In the genomic region with DNA sequence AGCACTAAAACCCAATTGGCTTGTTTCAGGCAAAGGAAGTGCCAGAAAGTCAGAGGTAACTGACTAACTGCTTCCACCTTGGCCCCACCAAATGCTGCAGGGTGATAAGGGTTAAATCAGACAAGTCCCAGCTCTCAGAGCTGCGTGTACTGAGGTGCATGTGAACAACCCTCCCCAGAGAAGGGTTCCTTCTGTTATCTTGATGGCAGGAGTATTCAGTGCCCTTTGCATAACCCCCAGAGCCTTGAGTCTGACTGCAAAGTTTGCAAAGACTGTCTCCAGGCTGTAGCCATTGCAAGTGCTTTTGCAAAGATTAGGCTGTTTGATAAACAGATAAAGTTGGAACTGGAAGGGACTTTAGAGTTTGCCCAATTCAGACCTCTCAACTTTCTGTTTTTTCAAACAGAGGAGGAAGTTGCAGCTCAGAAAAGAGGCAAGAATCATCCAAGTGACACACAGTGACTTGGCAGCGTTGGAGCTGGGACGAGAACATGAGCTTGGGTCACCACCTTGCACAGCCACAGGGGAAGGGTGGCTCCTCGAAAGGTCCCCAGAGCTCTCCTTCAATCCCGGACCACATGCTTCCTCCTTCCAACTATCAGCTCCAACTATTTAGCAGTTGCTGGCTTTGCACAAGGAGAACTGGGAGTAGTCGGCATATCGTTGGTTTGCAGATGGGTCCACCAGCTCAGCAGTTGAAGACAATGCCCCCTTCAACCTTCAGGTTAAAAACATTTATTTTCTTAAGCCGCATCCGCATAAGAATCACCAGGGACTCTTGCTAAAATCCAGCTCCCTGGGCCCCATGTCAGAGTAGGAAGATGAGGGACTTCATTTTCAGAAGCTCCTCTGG, we compare ENCODE assay signal across 12 cellular contexts.
DNase-seq lines count a peak whose midpoint lies in the region; ATAC-seq, FAIRE-seq and TF ChIP-seq lines count a peak whose summit lies in the region.
"Had no signal": no experiment of that assay in that cellular context is flagged by ENCODE, and none has a peak within 500 bp of the region (broad histone marks: within the 10 kb centered on the region; RNA-seq: fewer than 3 reads in every experiment).

No MANE protein-coding gene starts in this region.

- peak overlapping the region in 1 of 2 donors; percentile 6 for H3K9ac ChIP-seq in colonic mucosa (ENCODE audit: low read depth in 2 of 2, low read length in 2 of 2)

- H3K27ac ChIP-seq in left lung = peak overlapping the region in 1 of 2 donors; percentile 7
- no peak overlapping the region for H3K27ac ChIP-seq in colonic mucosa

- ATAC-seq in left lung (peak; percentile 63), GM19324 (IDR thresholded peaks at IDR 0.05; ENCODE audit: low FRiP score, unreplicated experiment) (no peak)
- ATAC-seq: WTC11 had no signal

- H3K4me1 Mint-ChIP-seq in T-helper 2 cell treated with Interferon-gamma antibody and Interleukin-4, amounts not matched to agents 5 μg/mL and 100 μg/mL, for 36 hours (ENCODE audit: low read depth) = peaks cover 11% of the 10 kb centered on the region

- peak; percentile 30 for DNase-seq in stimulated activated CD4-positive, alpha-beta T cell treated with anti-CD3 and anti-CD28 coated beads, Interleukin-1b, Interleukin-23, amount 100 ng/mL, for 48 hours
- no peak for DNase-seq in stimulated activated CD4-positive, alpha-beta T cell treated with anti-CD3 and anti-CD28 coated beads, Interleukin-4, amount 100 ng/mL, for 4 hours
- DNase-seq in T-helper 2 cell treated with Interferon-gamma antibody and Interleukin-4, amounts not matched to agents 5 μg/mL and 100 μg/mL, for 36 hours (ENCODE audit: low spot score) = no peak
- DNase-seq in left lung (no peak), colonic mucosa (no peak), GM12891 (ENCODE audit: insufficient read length, low spot score) (no peak), NCI-H187 treated with DMSO at 0.1 percent for 48 hours (lab: John Stamatoyannopoulos, UW) (no peak)
- DNase-seq: NCI-H1930 had no signal

- H3K27me3 ChIP-seq in left lung = no peaks in the 10 kb centered on the region
- H3K27me3 ChIP-seq in colonic mucosa = no peaks in the 10 kb centered on the region

- H3K27ac Mint-ChIP-seq in T-helper 2 cell treated with Interferon-gamma antibody and Interleukin-4, amounts not matched to agents 5 μg/mL and 100 μg/mL, for 36 hours = peak overlapping the region; percentile 36
- H3K27ac Mint-ChIP-seq: WTC11 had no signal

- H3K4me3 ChIP-seq in left lung (no peak overlapping the region), colonic mucosa (no peak overlapping the region)
- H3K4me3 ChIP-seq: skin epidermis had no signal

- TF ChIP-seq POLR2A in GM12891 (IDR thresholded peaks at IDR 0.05; ENCODE audit: low read depth, low read length) = no peak

- H3K9me3 Mint-ChIP-seq in T-helper 2 cell treated with Interferon-gamma antibody and Interleukin-4, amounts not matched to agents 5 μg/mL and 100 μg/mL, for 36 hours = peaks cover 13% of the 10 kb centered on the region

- TF ChIP-seq CTCF in left lung (IDR thresholded peaks at IDR 0.05) = no peak
- TF ChIP-seq CTCF in colonic mucosa (IDR thresholded peaks at IDR 0.05) = no peak

- H3K36me3 Mint-ChIP-seq in T-helper 2 cell treated with Interferon-gamma antibody and Interleukin-4, amounts not matched to agents 5 μg/mL and 100 μg/mL, for 36 hours (ENCODE audit: low read depth) = no peaks in the 10 kb centered on the region

- H3K36me3 ChIP-seq in left lung (no peaks in the 10 kb centered on the region), colonic mucosa (no peaks in the 10 kb centered on the region)

- H3K4me3 Mint-ChIP-seq in T-helper 2 cell treated with Interferon-gamma antibody and Interleukin-4, amounts not matched to agents 5 μg/mL and 100 μg/mL, for 36 hours = peak overlapping the region; percentile 12
- H3K4me3 Mint-ChIP-seq: WTC11 had no signal

- H3K4me1 ChIP-seq in left lung (peaks cover 8 to 17% of the 10 kb centered on the region in 2 donors), colonic mucosa (no peaks in the 10 kb centered on the region)

- H3K27me3 Mint-ChIP-seq in T-helper 2 cell treated with Interferon-gamma antibody and Interleukin-4, amounts not matched to agents 5 μg/mL and 100 μg/mL, for 36 hours (ENCODE audit: low read depth) = peaks cover 7% of the 10 kb centered on the region

- H3K9me3 ChIP-seq in left lung = peaks cover 0 to 11% of the 10 kb centered on the region in 2 donors
- H3K9me3 ChIP-seq in colonic mucosa = no peaks in the 10 kb centered on the region

- no peak for FAIRE-seq in GM12891 (lab: Jason Lieb, UNC)
- FAIRE-seq: RCC 7860 had no signal

- intact Hi-C loops in left lung (cut with DNase I) (no loop called here), colonic mucosa (cut with DNase I) (no loop called here)

TF ChIP-seq in GM12891, 5 proteins besides CTCF, POLR2A, EP300 and RAD21:
- TF ChIP-seq POU2F2 (IDR thresholded peaks at IDR 0.05; ENCODE audit: low read depth, low read length) = no peak
- no peak for TF ChIP-seq SPI1 (IDR thresholded peaks at IDR 0.05; ENCODE audit: low read depth, low read length)
- no peak for TF ChIP-seq PAX5 (IDR thresholded peaks at IDR 0.05; ENCODE audit: insufficient read depth, low read length, severe bottlenecking)
- no peak for TF ChIP-seq POLR2AphosphoS5 (IDR thresholded peaks at IDR 0.05; ENCODE audit: low read depth, low read length)
- no peak for TF ChIP-seq TAF1 (IDR thresholded peaks at IDR 0.05; ENCODE audit: low read depth, low read length)
